In genomic region chr17:78759203-78759968, GRCh38 we compare ENCODE assay signal across 8 cellular contexts. TPM values are rescaled to one million over a fixed set of nuclear protein-coding genes. Genes with fewer than 3 reads are reported as not detected.
DNase-seq lines count a peak whose midpoint lies in the region; ATAC-seq and TF ChIP-seq lines count a peak whose summit lies in the region.

No MANE protein-coding gene starts in this region.

- peaks cover 4% of the 10 kb centered on the region for H3K9me3 Mint-ChIP-seq in activated CD4-positive, alpha-beta T cell treated with anti-CD3 and anti-CD28 coated beads, Interleukin-2, amount 10 ng/mL, durations not matched to agents 24 days and 14 days
- H3K9me3 Mint-ChIP-seq in Calu3 (ENCODE audit: low read depth, unreplicated experiment), result no peaks in the 10 kb centered on the region

- ATAC-seq in sciatic nerve (peak; percentile 62), GM18858 (IDR thresholded peaks at IDR 0.05; ENCODE audit: unreplicated experiment) (no peak)

- peak overlapping the region; percentile 98 for H3K27ac Mint-ChIP-seq in activated CD4-positive, alpha-beta T cell treated with anti-CD3 and anti-CD28 coated beads, Interleukin-2, amount 10 ng/mL, durations not matched to agents 24 days and 14 days
- H3K27ac Mint-ChIP-seq in Calu3 (ENCODE audit: unreplicated experiment), result no peak overlapping the region

- BruUV-seq in Calu3 (replicated peaks; lab: Mats Ljungman, UMichigan), result no TSS peak

- DNase-seq in stimulated activated CD4-positive, alpha-beta T cell treated with anti-CD3 and anti-CD28 coated beads, Interleukin-15, amount 100 ng/mL, for 24 hours, result peak; percentile 73
- DNase-seq in stimulated activated CD4-positive, alpha-beta T cell treated with anti-CD3 and anti-CD28 coated beads, Interleukin-12 subunit alpha, Interleukin-12 subunit beta, amount 100 ng/mL, for 4 hours, result no peak
- peak; percentile 64 for DNase-seq in NCI-H2107 (lab: John Stamatoyannopoulos, UW)
- peak; percentile 94 for DNase-seq in activated CD4-positive, alpha-beta T cell treated with anti-CD3 and anti-CD28 coated beads, Interleukin-2, amount 10 ng/mL, durations not matched to agents 24 days and 14 days
- peak; percentile 19 for DNase-seq in fibroblast of gingiva (ENCODE audit: low read depth)
- no peak for DNase-seq in sciatic nerve (ENCODE audit: low spot score)
- DNase-seq in Calu3, result no peak

- TF ChIP-seq CTCF in Calu3 (IDR thresholded peaks at IDR 0.05; ENCODE audit: unreplicated experiment), result no peak

- intact Hi-C loops in activated CD4-positive, alpha-beta T cell treated with anti-CD3 and anti-CD28 coated beads, Interleukin-2, amount 10 ng/mL, durations not matched to agents 24 days and 14 days (cut with micrococcal nuclease), result loop anchor here (1.0 kb wide), 3 partner anchors 11 to 20 kb away; no protein-coding TSS in a partner anchor
- intact Hi-C loops in sciatic nerve (cut with DNase I), result no loop called here
- intact Hi-C loops in Calu3 (cut with micrococcal nuclease; ENCODE audit: unreplicated experiment), result no loop called here

- CTCF ChIA-PET in Calu3 (lab: Charles Lee), result no interaction called here

- H3K4me1 Mint-ChIP-seq in activated CD4-positive, alpha-beta T cell treated with anti-CD3 and anti-CD28 coated beads, Interleukin-2, amount 10 ng/mL, durations not matched to agents 24 days and 14 days, result peaks cover 62% of the 10 kb centered on the region
- no peaks in the 10 kb centered on the region for H3K4me1 Mint-ChIP-seq in Calu3 (ENCODE audit: low read depth, unreplicated experiment)

- peaks cover 21% of the 10 kb centered on the region for H3K36me3 Mint-ChIP-seq in activated CD4-positive, alpha-beta T cell treated with anti-CD3 and anti-CD28 coated beads, Interleukin-2, amount 10 ng/mL, durations not matched to agents 24 days and 14 days (ENCODE audit: low read depth)
- no peaks in the 10 kb centered on the region for H3K36me3 Mint-ChIP-seq in Calu3 (ENCODE audit: insufficient read depth, unreplicated experiment)

- no peaks in the 10 kb centered on the region for H3K27me3 Mint-ChIP-seq in activated CD4-positive, alpha-beta T cell treated with anti-CD3 and anti-CD28 coated beads, Interleukin-2, amount 10 ng/mL, durations not matched to agents 24 days and 14 days
- no peaks in the 10 kb centered on the region for H3K27me3 Mint-ChIP-seq in Calu3 (ENCODE audit: unreplicated experiment)

- peak overlapping the region; percentile 83 for H3K4me3 Mint-ChIP-seq in activated CD4-positive, alpha-beta T cell treated with anti-CD3 and anti-CD28 coated beads, Interleukin-2, amount 10 ng/mL, durations not matched to agents 24 days and 14 days
- H3K4me3 Mint-ChIP-seq in Calu3 (ENCODE audit: low read depth, unreplicated experiment), result no peak overlapping the region

RNA-seq across cellular contexts. Expression of gene CYTH1, which starts 22.7 kb away (rescaled TPM):
- total RNA-seq in activated CD4-positive, alpha-beta T cell treated with anti-CD3 and anti-CD28 coated beads, Interleukin-2, amount 10 ng/mL, durations not matched to agents 24 days and 14 days, result 126 and 131 TPM in 2 replicates
- total RNA-seq in sciatic nerve, result 75.9 TPM
- 30.3 and 40.5 TPM in 2 replicates for total RNA-seq in Calu3 (2022)

Comparison
In these comparisons a context has a peak if more than half of its experiments do, and no peak if none do; other contexts are left out.
1. DNase-seq: peak in stimulated activated CD4-positive, alpha-beta T cell treated with anti-CD3 and anti-CD28 coated beads, Interleukin-15, amount 100 ng/mL, for 24 hours (single experiment), NCI-H2107 (single experiment), activated CD4-positive, alpha-beta T cell treated with anti-CD3 and anti-CD28 coated beads, Interleukin-2, amount 10 ng/mL, durations not matched to agents 24 days and 14 days (single experiment) and fibroblast of gingiva (single experiment); none in stimulated activated CD4-positive, alpha-beta T cell treated with anti-CD3 and anti-CD28 coated beads, Interleukin-12 subunit alpha, Interleukin-12 subunit beta, amount 100 ng/mL, for 4 hours (single experiment), sciatic nerve (single experiment) and Calu3 (single experiment).